In the genomic region with DNA sequence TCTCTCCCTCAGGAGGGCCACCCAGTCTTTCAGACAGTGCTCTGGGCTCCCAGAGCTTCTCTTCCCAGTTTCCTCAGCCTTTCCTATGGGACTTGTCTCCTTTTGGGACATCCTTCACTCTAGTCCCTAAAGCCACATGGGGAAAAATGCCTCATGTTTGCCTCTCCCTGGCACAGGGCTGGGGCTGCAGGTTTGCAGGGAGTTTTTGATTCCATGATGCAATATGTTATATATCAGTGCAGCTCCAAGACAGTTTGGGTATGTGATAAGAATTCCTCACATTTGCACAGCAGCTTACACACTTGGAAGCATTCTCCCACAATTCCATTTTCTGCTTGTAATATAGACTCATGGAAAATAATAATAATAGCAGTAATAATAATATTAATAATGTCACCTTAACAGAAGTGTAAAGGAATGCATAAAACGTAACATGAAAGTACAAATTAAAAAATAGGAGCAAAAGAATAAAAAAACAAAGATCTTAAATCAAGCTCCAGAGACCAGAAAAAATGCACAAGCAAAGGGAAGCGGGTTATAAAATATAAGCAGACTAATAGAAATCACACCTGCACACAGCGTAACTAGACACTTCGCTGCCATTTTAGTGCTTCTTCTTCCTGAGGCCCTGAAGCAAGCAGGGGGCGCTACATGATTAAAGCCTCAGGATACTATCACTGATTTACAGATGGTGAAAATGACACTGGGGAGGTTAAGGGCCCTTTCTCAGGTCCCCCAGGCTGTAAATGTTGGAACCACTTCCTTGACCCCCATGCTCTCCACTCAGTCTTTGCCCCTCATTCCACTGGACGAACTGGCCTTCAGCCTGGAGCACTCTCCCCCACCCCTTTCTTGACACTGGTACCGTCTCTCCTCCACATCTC, we compare ENCODE assay signal across 8 cellular contexts.
DNase-seq lines count a peak whose midpoint lies in the region; ATAC-seq and TF ChIP-seq lines count a peak whose summit lies in the region.

No MANE protein-coding gene starts in this region.

- H3K27me3 Mint-ChIP-seq in activated CD4-positive, alpha-beta memory T cell treated with anti-CD3 and anti-CD28 coated beads for 36 hours = no peaks in the 10 kb centered on the region

- H3K9me3 ChIP-seq in PC-9 (ENCODE audit: insufficient read depth, low read depth) = no peaks in the 10 kb centered on the region
- no peaks in the 10 kb centered on the region for H3K9me3 ChIP-seq in smooth muscle cell (replicated peaks; ENCODE audit: low read depth)

- no peaks in the 10 kb centered on the region for H3K4me1 Mint-ChIP-seq in activated CD4-positive, alpha-beta memory T cell treated with anti-CD3 and anti-CD28 coated beads for 36 hours (ENCODE audit: low read depth)

- DNase-seq in NCI-H1436 (lab: John Stamatoyannopoulos, UW) (peak; percentile 23), NCI-H1436 treated with DMSO at 0.1 percent for 48 hours (lab: John Stamatoyannopoulos, UW) (no peak), PC-9 (no peak), fibroblast of mammary gland (ENCODE audit: low read depth) (peak; percentile 66), smooth muscle cell (lab: John Stamatoyannopoulos, UW; ENCODE audit: unreplicated experiment) (no peak)
- no peak for DNase-seq in activated CD4-positive, alpha-beta memory T cell treated with anti-CD3 and anti-CD28 coated beads for 36 hours

- no TSS peak for BruUV-seq in PC-9 (replicated peaks; lab: Mats Ljungman, UMichigan)

- H3K36me3 ChIP-seq in PC-9 (ENCODE audit: low read depth) = no peaks in the 10 kb centered on the region
- no peaks in the 10 kb centered on the region for H3K36me3 ChIP-seq in smooth muscle cell (ENCODE audit: low read depth)

- H3K79me2 ChIP-seq in PC-9 (ENCODE audit: low read depth) (no peaks in the 10 kb centered on the region), smooth muscle cell (ENCODE audit: low read depth) (no peaks in the 10 kb centered on the region)

- no peak overlapping the region for H3K4me3 ChIP-seq in PC-9
- no peak overlapping the region for H3K4me3 ChIP-seq in fibroblast of mammary gland (ENCODE audit: control insufficient read depth, low read depth, low read length)
- no peak overlapping the region for H3K4me3 ChIP-seq in smooth muscle cell

- H2AFZ ChIP-seq in PC-9 (no peak overlapping the region), smooth muscle cell (ENCODE audit: low read depth) (no peak overlapping the region)

- no peak overlapping the region for H3K9ac ChIP-seq in smooth muscle cell (ENCODE audit: low read depth)

- H3K27ac ChIP-seq in PC-9 (no peak overlapping the region), smooth muscle cell (ENCODE audit: low read depth) (peak overlapping the region; percentile 94)

- peaks cover 11% of the 10 kb centered on the region; the same call in 1 of the 2 replicates for H3F3A ChIP-seq in PC-9 (ENCODE audit: insufficient read depth, low read depth)
- H3F3A ChIP-seq in smooth muscle cell (ENCODE audit: low read depth) = peaks cover 37% of the 10 kb centered on the region

- no peaks in the 10 kb centered on the region for H4K20me1 ChIP-seq in PC-9 (ENCODE audit: insufficient read depth)
- H4K20me1 ChIP-seq in smooth muscle cell (ENCODE audit: low read depth) = no peaks in the 10 kb centered on the region

- intact Hi-C loops in PC-9 (cut with micrococcal nuclease; ENCODE audit: unreplicated experiment) = no loop called here
- intact Hi-C loops in activated CD4-positive, alpha-beta memory T cell treated with anti-CD3 and anti-CD28 coated beads for 36 hours (cut with micrococcal nuclease) = no loop called here

- H3K4me2 ChIP-seq in PC-9 (no peak overlapping the region), smooth muscle cell (no peak overlapping the region)

- H3K27ac Mint-ChIP-seq in activated CD4-positive, alpha-beta memory T cell treated with anti-CD3 and anti-CD28 coated beads for 36 hours = no peak overlapping the region

- H3K27me3 ChIP-seq in PC-9 (ENCODE audit: insufficient read depth, low read depth) = no peaks in the 10 kb centered on the region
- H3K27me3 ChIP-seq in smooth muscle cell (ENCODE audit: low read depth) = no peaks in the 10 kb centered on the region

- H3K9me3 Mint-ChIP-seq in activated CD4-positive, alpha-beta memory T cell treated with anti-CD3 and anti-CD28 coated beads for 36 hours = no peaks in the 10 kb centered on the region

- CTCF ChIA-PET in PC-9 (lab: Charles Lee) = no interaction called here
- CTCF ChIA-PET in activated CD4-positive, alpha-beta memory T cell treated with anti-CD3 and anti-CD28 coated beads for 36 hours (lab: Charles Lee) = interaction anchor here (0.6 to 4.8 kb wide), 5 partner anchors 10 to 116 kb away, joined by 3 to 39 read pairs (median 5); no protein-coding TSS in a partner anchor

- 80% methylated on average over 7 of the region's 7 CpGs for WGBS in smooth muscle cell (ENCODE audit: low lambda C conversion rate)

- no peak overlapping the region for H3K4me3 Mint-ChIP-seq in activated CD4-positive, alpha-beta memory T cell treated with anti-CD3 and anti-CD28 coated beads for 36 hours

- POLR2A ChIA-PET in PC-9 (lab: Charles Lee; ENCODE audit: unreplicated experiment) = no interaction called here
- POLR2A ChIA-PET in activated CD4-positive, alpha-beta memory T cell treated with anti-CD3 and anti-CD28 coated beads for 36 hours (lab: Charles Lee) = no interaction called here

- TF ChIP-seq CTCF in PC-9 (conservative IDR thresholded peaks at IDR 0.05) (0 out of 2 replicates have a peak, but pooled peaks have one; percentile 31), fibroblast of mammary gland (conservative IDR thresholded peaks at IDR 0.05; ENCODE audit: control insufficient read depth, insufficient read depth, low read depth, low read length) (peak; percentile 64), smooth muscle cell (IDR thresholded peaks at IDR 0.05; ENCODE audit: borderline replicate concordance, insufficient read depth, poor library complexity, severe bottlenecking) (peak; percentile 35)

- H3K4me1 ChIP-seq in PC-9 (replicated peaks; ENCODE audit: insufficient read depth) (peaks cover 20% of the 10 kb centered on the region), smooth muscle cell (ENCODE audit: low read depth) (peaks cover 22% of the 10 kb centered on the region)

- no peaks in the 10 kb centered on the region for H3K9me2 ChIP-seq in PC-9 (ENCODE audit: insufficient read depth)

- H3K36me3 Mint-ChIP-seq in activated CD4-positive, alpha-beta memory T cell treated with anti-CD3 and anti-CD28 coated beads for 36 hours = no peaks in the 10 kb centered on the region

- ATAC-seq in HG02852 (IDR thresholded peaks at IDR 0.05; ENCODE audit: unreplicated experiment) = no peak
- ATAC-seq in activated CD4-positive, CD25-positive, alpha-beta regulatory T cell treated with anti-CD3 and anti-CD28 coated beads, Interleukin-2, amount 50 U/mL, for 24 hours = no peak

Comparison
In these comparisons a context has a peak if more than half of its experiments do, and no peak if none do; other contexts are left out.
1. DNase-seq: peak in NCI-H1436 (single experiment) and fibroblast of mammary gland (single experiment); none in NCI-H1436 treated with DMSO at 0.1 percent for 48 hours (single experiment), PC-9 (0 of 2), smooth muscle cell (single experiment) and activated CD4-positive, alpha-beta memory T cell treated with anti-CD3 and anti-CD28 coated beads for 36 hours (single experiment).
2. Peak in every context shown above with its lines, with median percentiles within 50 percentile points of each other: CTCF ChIP-seq.